Comparison of ENCODE assay signal across 8 cellular contexts in genomic region chr6:163419413-163420314, GRCh38. TPM values are rescaled to one million over a fixed set of nuclear protein-coding genes. Genes with fewer than 3 reads are reported as not detected.
A peak's percentile ranks its signal among the peaks of the same experiment; 100 is the strongest.
DNase-seq lines count a peak whose midpoint lies in the region; ATAC-seq and TF ChIP-seq lines count a peak whose summit lies in the region.

No MANE protein-coding gene starts in this region.

- no peaks in the 10 kb centered on the region for H4K20me1 ChIP-seq in neural cell (ENCODE audit: insufficient read depth)

- H3K9ac ChIP-seq in endodermal cell (ENCODE audit: extremely low read depth, low read length, poor library complexity, severe bottlenecking): no peak overlapping the region
- H3K9ac ChIP-seq in neural cell (ENCODE audit: low read length): peak overlapping the region; percentile 32
- no peak overlapping the region for H3K9ac ChIP-seq in colonic mucosa (ENCODE audit: low read depth in 2 of 2, low read length in 2 of 2)

- TF ChIP-seq EP300 in neural cell (conservative IDR thresholded peaks at IDR 0.05; ENCODE audit: poor library complexity, severe bottlenecking): no peak

- H3K27ac ChIP-seq in endodermal cell (ENCODE audit: low read depth, low read length) (peak overlapping the region; percentile 3), neural cell (ENCODE audit: low read length) (peak overlapping the region; percentile 32), colonic mucosa (no peak overlapping the region)

- H3K27me3 ChIP-seq in endodermal cell (ENCODE audit: control insufficient read depth, insufficient read depth, low read length, poor library complexity, severe bottlenecking) (no peaks in the 10 kb centered on the region), neural cell (ENCODE audit: insufficient read depth, low read depth, low read length) (no peaks in the 10 kb centered on the region), colonic mucosa (peaks cover 13% of the 10 kb centered on the region)

- H3K9me3 Mint-ChIP-seq in endodermal cell: no peaks in the 10 kb centered on the region

- H3K4me2 ChIP-seq in neural cell (ENCODE audit: low read length): peak overlapping the region; percentile 76

- H3K4me1 ChIP-seq in endodermal cell (ENCODE audit: control insufficient read depth, insufficient read depth, low read length) (peaks cover 4% of the 10 kb centered on the region), colonic mucosa (no peaks in the 10 kb centered on the region)

- no peaks in the 10 kb centered on the region for H3K9me2 ChIP-seq in neural cell (ENCODE audit: insufficient read depth, low read length)

- DNase-seq in AG09319 (ENCODE audit: extremely low read depth, low read depth) (peak; percentile 35), LHCN-M2 (ENCODE audit: low read depth) (peak; percentile 41), endodermal cell (no peak), NCI-H187 treated with DMSO at 0.1 percent for 48 hours (lab: John Stamatoyannopoulos, UW) (no peak), colonic mucosa (no peak), NCI-H2171 treated with DMSO at 0.1 percent for 48 hours (lab: John Stamatoyannopoulos, UW) (no peak)

- H3K4me1 Mint-ChIP-seq in endodermal cell: peaks cover 52% of the 10 kb centered on the region

- no peak overlapping the region for H3K4me3 Mint-ChIP-seq in endodermal cell

- peak overlapping the region; percentile 51 for H3K4me3 ChIP-seq in endodermal cell (ENCODE audit: low read length)
- H3K4me3 ChIP-seq in neural cell (ENCODE audit: low read length): peak overlapping the region; percentile 84
- no peak overlapping the region for H3K4me3 ChIP-seq in colonic mucosa

- peak; percentile 59 for TF ChIP-seq RAD21 in neural cell (conservative IDR thresholded peaks at IDR 0.05)

- intact Hi-C loops in colonic mucosa (cut with DNase I): loop anchor here (5.0 to 10.0 kb wide), 2 partner anchors 538 to 1505 kb away; no protein-coding TSS in a partner anchor

- no peaks in the 10 kb centered on the region for H3K36me3 Mint-ChIP-seq in endodermal cell (ENCODE audit: low read depth)

- H3F3A ChIP-seq in neural cell (ENCODE audit: insufficient read depth, low read length, poor library complexity, severe bottlenecking): no peaks in the 10 kb centered on the region

- no peak overlapping the region for H2AFZ ChIP-seq in neural cell (ENCODE audit: low read depth, low read length)

- WGBS in endodermal cell (ENCODE audit: insufficient coverage in 1 of 2, insufficient read length in 1 of 2), 2 experiments: 63 to 66% methylated on average over 5 to 7 of the region's 7 CpGs

- no peak overlapping the region for H3K27ac Mint-ChIP-seq in endodermal cell

- H3K79me2 ChIP-seq in neural cell (replicated peaks; ENCODE audit: insufficient read depth, low read length): peaks cover 92% of the 10 kb centered on the region

- ATAC-seq in GM19467 (IDR thresholded peaks at IDR 0.05; ENCODE audit: unreplicated experiment): no peak

- TF ChIP-seq CTCF in AG09319 (IDR thresholded peaks at IDR 0.05; ENCODE audit: low read depth, low read length) (no peak), endodermal cell (conservative IDR thresholded peaks at IDR 0.05) (no peak), neural cell (IDR thresholded peaks at IDR 0.05; ENCODE audit: poor library complexity, severe bottlenecking) (peak; percentile 56), colonic mucosa (IDR thresholded peaks at IDR 0.05) (no peak)

- H3K27me3 Mint-ChIP-seq in endodermal cell (ENCODE audit: insufficient read depth): no peaks in the 10 kb centered on the region

- no peaks in the 10 kb centered on the region for H3K9me3 ChIP-seq in endodermal cell (ENCODE audit: control insufficient read depth, low read length)
- no peaks in the 10 kb centered on the region for H3K9me3 ChIP-seq in neural cell (ENCODE audit: low read length)
- H3K9me3 ChIP-seq in colonic mucosa: no peaks in the 10 kb centered on the region

- H3K36me3 ChIP-seq in endodermal cell (ENCODE audit: control insufficient read depth, insufficient read depth, low read length) (no peaks in the 10 kb centered on the region), neural cell (ENCODE audit: insufficient read depth, low read length) (no peaks in the 10 kb centered on the region), colonic mucosa (no peaks in the 10 kb centered on the region)

TF ChIP-seq in neural cell, 6 proteins besides CTCF, POLR2A, EP300 and RAD21:
- TF ChIP-seq EZH2 (IDR thresholded peaks at IDR 0.05; ENCODE audit: borderline replicate concordance, insufficient read depth, low read length, poor library complexity, severe bottlenecking) (no peak), SMC3 (conservative IDR thresholded peaks at IDR 0.05; ENCODE audit: poor library complexity) (peak; percentile 67), TAF1 (IDR thresholded peaks at IDR 0.05; ENCODE audit: low read depth) (no peak)
- TF ChIP-seq, protein P1, sequence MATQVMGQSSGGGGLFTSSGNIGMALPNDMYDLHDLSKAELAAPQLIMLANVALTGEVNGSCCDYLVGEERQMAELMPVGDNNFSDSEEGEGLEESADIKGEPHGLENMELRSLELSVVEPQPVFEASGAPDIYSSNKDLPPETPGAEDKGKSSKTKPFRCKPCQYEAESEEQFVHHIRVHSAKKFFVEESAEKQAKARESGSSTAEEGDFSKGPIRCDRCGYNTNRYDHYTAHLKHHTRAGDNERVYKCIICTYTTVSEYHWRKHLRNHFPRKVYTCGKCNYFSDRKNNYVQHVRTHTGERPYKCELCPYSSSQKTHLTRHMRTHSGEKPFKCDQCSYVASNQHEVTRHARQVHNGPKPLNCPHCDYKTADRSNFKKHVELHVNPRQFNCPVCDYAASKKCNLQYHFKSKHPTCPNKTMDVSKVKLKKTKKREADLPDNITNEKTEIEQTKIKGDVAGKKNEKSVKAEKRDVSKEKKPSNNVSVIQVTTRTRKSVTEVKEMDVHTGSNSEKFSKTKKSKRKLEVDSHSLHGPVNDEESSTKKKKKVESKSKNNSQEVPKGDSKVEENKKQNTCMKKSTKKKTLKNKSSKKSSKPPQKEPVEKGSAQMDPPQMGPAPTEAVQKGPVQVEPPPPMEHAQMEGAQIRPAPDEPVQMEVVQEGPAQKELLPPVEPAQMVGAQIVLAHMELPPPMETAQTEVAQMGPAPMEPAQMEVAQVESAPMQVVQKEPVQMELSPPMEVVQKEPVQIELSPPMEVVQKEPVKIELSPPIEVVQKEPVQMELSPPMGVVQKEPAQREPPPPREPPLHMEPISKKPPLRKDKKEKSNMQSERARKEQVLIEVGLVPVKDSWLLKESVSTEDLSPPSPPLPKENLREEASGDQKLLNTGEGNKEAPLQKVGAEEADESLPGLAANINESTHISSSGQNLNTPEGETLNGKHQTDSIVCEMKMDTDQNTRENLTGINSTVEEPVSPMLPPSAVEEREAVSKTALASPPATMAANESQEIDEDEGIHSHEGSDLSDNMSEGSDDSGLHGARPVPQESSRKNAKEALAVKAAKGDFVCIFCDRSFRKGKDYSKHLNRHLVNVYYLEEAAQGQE (IDR thresholded peaks at IDR 0.05; ENCODE audit: borderline replicate concordance): no peak

RNA-seq across cellular contexts. Expression of gene QKI, which starts 5.1 kb away (rescaled TPM):
- total RNA-seq in LHCN-M2 (2014; rRNA removed) (84.7 and 122 TPM in 2 replicates), endodermal cell (100 to 1,000 TPM in 1 of 2 donors, 10 to 100 TPM in 1; 93.3 to 107 TPM), colonic mucosa (10 to 100 TPM in 1 of 2 donors, 1 to 10 TPM in 1; 9.1 to 28.0 TPM)
- 46.2 TPM for polyA plus RNA-seq in LHCN-M2 (2012)
- 258 TPM for polyA plus RNA-seq in endodermal cell (2013, experiment 1 of 2)
- 233 TPM for polyA plus RNA-seq in endodermal cell (2013, experiment 2 of 2)
- polyA plus RNA-seq in neural cell: 36.1 and 39.0 TPM in 2 replicates
- 157 and 176 TPM in 2 replicates for polyA minus RNA-seq in neural cell

Comparison
In these comparisons a context has a peak if more than half of its experiments do, and no peak if none do; other contexts are left out.
1. DNase-seq: peak in AG09319 (single experiment) and LHCN-M2 (single experiment); none in endodermal cell (single experiment), NCI-H187 treated with DMSO at 0.1 percent for 48 hours (single experiment), colonic mucosa (single experiment) and NCI-H2171 treated with DMSO at 0.1 percent for 48 hours (single experiment).